17 cellular contexts compared by ENCODE assay signal in the genomic region with DNA sequence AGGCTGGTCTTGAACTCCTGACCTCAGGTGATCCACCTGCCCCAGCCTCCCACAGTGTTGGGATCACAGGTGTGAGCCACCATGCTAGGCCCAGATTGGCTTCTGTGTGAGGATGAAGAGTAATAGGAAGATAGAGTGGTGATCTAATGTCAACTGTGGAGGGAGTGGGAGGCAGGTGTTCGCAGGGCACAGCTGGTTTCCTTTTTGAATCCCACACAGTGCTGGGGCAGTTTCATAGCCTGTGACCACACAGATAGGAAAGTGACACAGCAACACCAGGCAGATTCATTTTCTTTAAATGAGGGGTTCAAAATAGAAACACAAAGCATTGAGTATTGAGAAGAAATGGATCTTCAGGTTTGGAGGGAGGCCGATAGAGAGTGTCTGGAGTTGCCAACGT.
DNase-seq lines count a peak whose midpoint lies in the region; ATAC-seq lines count a peak whose summit lies in the region.
"Had no signal": no experiment of that assay in that cellular context is flagged by ENCODE, and none has a peak within 500 bp of the region (broad histone marks: within the 10 kb centered on the region; RNA-seq: fewer than 3 reads in every experiment).

No MANE protein-coding gene starts in this region.

- ATAC-seq in GM19351 (IDR thresholded peaks at IDR 0.05; ENCODE audit: unreplicated experiment): peak; percentile 65
- ATAC-seq in HG02981 (IDR thresholded peaks at IDR 0.05; ENCODE audit: unreplicated experiment): peak; percentile 57
- ATAC-seq in HG02852 (IDR thresholded peaks at IDR 0.05; ENCODE audit: unreplicated experiment): no peak
- no peak for ATAC-seq in GM19035 (IDR thresholded peaks at IDR 0.05; ENCODE audit: unreplicated experiment)
- ATAC-seq: heart right ventricle had no signal

- DNase-seq in NCI-H146 (lab: John Stamatoyannopoulos, UW): peak; percentile 32
- DNase-seq in NCI-H146 treated with DMSO at 0.1 percent for 48 hours (lab: John Stamatoyannopoulos, UW; ENCODE audit: unreplicated experiment): no peak
- peak; percentile 57 for DNase-seq in left kidney (ENCODE audit: low read depth, low spot score)
- no peak for DNase-seq in NCI-H1092 (lab: John Stamatoyannopoulos, UW)
- DNase-seq: activated naive CD4-positive, alpha-beta T cell treated with anti-CD3 and anti-CD28 coated beads, Interleukin-2, amount 10 ng/mL, durations not matched to agents 7 days and 5 days; DMS 273 treated with DMSO at 0.1 percent for 48 hours; esophagus squamous epithelium; heart right ventricle; islet precursor cell; NCI-H187 treated with DMSO at 0.1 percent for 48 hours; nephron progenitor cell; retina; stimulated activated CD4-positive, alpha-beta T cell treated with anti-CD3 and anti-CD28 coated beads, Interleukin-2, amount 100 ng/mL, for 24 hours had no signal

Comparison
In these comparisons a context has a peak if more than half of its experiments do, and no peak if none do; other contexts are left out.
1. DNase-seq: peak in NCI-H146 (single experiment) and left kidney (single experiment); none in NCI-H146 treated with DMSO at 0.1 percent for 48 hours (single experiment) and NCI-H1092 (single experiment).
2. ATAC-seq: peak in GM19351 (single experiment) and HG02981 (single experiment); none in HG02852 (single experiment) and GM19035 (single experiment).